In the genomic region with DNA sequence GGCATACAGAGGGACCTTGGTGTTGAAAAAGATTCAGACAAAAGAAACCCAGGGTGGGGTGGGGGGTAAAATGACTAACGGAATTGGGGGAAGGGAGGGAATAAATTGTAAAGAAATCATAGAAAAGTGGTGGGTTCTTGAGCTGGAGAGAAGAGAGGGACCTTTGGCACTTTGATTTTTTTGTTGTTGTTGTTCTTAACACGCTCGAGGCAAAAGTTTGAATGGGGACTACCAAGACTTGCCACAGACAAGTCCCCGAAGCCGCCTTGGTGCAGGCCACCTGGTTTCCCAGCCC, we compare ENCODE assay signal across 8 cellular contexts. TPM values are rescaled to one million over a fixed set of nuclear protein-coding genes. Genes with fewer than 3 reads are reported as not detected.
DNase-seq lines count a peak whose midpoint lies in the region; ATAC-seq, FAIRE-seq and TF ChIP-seq lines count a peak whose summit lies in the region.

No MANE protein-coding gene starts in this region.

- intact Hi-C loops in kidney (cut with DNase I): no loop called here

- no peak for FAIRE-seq in frontal cortex (lab: Jason Lieb, UNC)
- no peak for FAIRE-seq in kidney (lab: Jason Lieb, UNC)

- H3K4me3 ChIP-seq in AG10803 (ENCODE audit: low read length) (peak overlapping the region; percentile 82), coronary artery (peak overlapping the region; percentile 80), kidney (ENCODE audit: low read length in 2 of 2) (peak overlapping the region in 1 of 2 donors; percentile 63)

- no peak overlapping the region for H3K9ac ChIP-seq in kidney (ENCODE audit: low read length in 2 of 2)

- H3K36me3 ChIP-seq in kidney (ENCODE audit: control insufficient read depth in 1 of 2, insufficient read depth in 2 of 2, low read length in 2 of 2): no peaks in the 10 kb centered on the region

- peaks cover 0 to 4% (median 0%) of the 10 kb centered on the region in 3 donors for H3K9me3 Mint-ChIP-seq in IgD-negative memory B cell
- no peaks in the 10 kb centered on the region for H3K9me3 Mint-ChIP-seq in natural killer cell treated with Interleukin-12 subunit alpha and Interleukin-12 subunit beta and Interleukin-15 and Interleukin-18, amount 100 ng/mL, for 72 hours

- ATAC-seq in natural killer cell treated with Interleukin-12 subunit alpha and Interleukin-12 subunit beta and Interleukin-15 and Interleukin-18, amount 100 ng/mL, for 72 hours: no peak

- peaks cover 0 to 18% of the 10 kb centered on the region in 2 donors for H3K4me1 ChIP-seq in kidney (ENCODE audit: control insufficient read depth in 1 of 2, insufficient read depth in 1 of 2, low read depth in 1 of 2, low read length in 2 of 2)

- H3K36me3 Mint-ChIP-seq in IgD-negative memory B cell: no peaks in the 10 kb centered on the region
- H3K36me3 Mint-ChIP-seq in natural killer cell treated with Interleukin-12 subunit alpha and Interleukin-12 subunit beta and Interleukin-15 and Interleukin-18, amount 100 ng/mL, for 72 hours: peaks cover 9% of the 10 kb centered on the region

- H3K27ac ChIP-seq in coronary artery: peak overlapping the region; percentile 80 to 88
- H3K27ac ChIP-seq in kidney (ENCODE audit: low read depth in 2 of 2, low read length in 2 of 2): no peak overlapping the region

- peaks cover 14 to 30% (median 27%) of the 10 kb centered on the region in 3 donors for H3K4me1 Mint-ChIP-seq in IgD-negative memory B cell
- H3K4me1 Mint-ChIP-seq in natural killer cell treated with Interleukin-12 subunit alpha and Interleukin-12 subunit beta and Interleukin-15 and Interleukin-18, amount 100 ng/mL, for 72 hours (ENCODE audit: low read depth in 2 of 2): peaks cover 17 to 20% of the 10 kb centered on the region in 2 donors

- H3K9me3 ChIP-seq in kidney (ENCODE audit: control insufficient read depth in 1 of 2, low read length in 2 of 2): no peaks in the 10 kb centered on the region

- H3K27ac Mint-ChIP-seq in IgD-negative memory B cell: no peak overlapping the region
- H3K27ac Mint-ChIP-seq in natural killer cell treated with Interleukin-12 subunit alpha and Interleukin-12 subunit beta and Interleukin-15 and Interleukin-18, amount 100 ng/mL, for 72 hours: no peak overlapping the region

- TF ChIP-seq CTCF in AG10803 (conservative IDR thresholded peaks at IDR 0.05; ENCODE audit: low read length): no peak
- no peak for TF ChIP-seq CTCF in coronary artery (IDR thresholded peaks at IDR 0.05)
- TF ChIP-seq CTCF in kidney (IDR thresholded peaks at IDR 0.05; ENCODE audit: borderline replicate concordance, extremely low read depth, insufficient read depth): no peak
- no peak for TF ChIP-seq CTCF in GM20000 (IDR thresholded peaks at IDR 0.05; ENCODE audit: extremely low read depth, missing control alignments)

- H3K27me3 Mint-ChIP-seq in IgD-negative memory B cell: peaks cover 64% of the 10 kb centered on the region
- peaks cover 51 to 71% of the 10 kb centered on the region in 2 donors for H3K27me3 Mint-ChIP-seq in natural killer cell treated with Interleukin-12 subunit alpha and Interleukin-12 subunit beta and Interleukin-15 and Interleukin-18, amount 100 ng/mL, for 72 hours

- DNase-seq in AG10803 (ENCODE audit: low read depth): no peak
- DNase-seq in coronary artery (ENCODE audit: low spot score): no peak
- DNase-seq in natural killer cell treated with Interleukin-12 subunit alpha and Interleukin-12 subunit beta and Interleukin-15 and Interleukin-18, amount 100 ng/mL, for 72 hours (ENCODE audit: low spot score): no peak
- no peak for DNase-seq in frontal cortex (ENCODE audit: low spot score in 2 of 2)
- DNase-seq in HUDEP-2 (lab: John Stamatoyannopoulos, UW; ENCODE audit: unreplicated experiment in 76 of 76): no peak
- no peak for DNase-seq in kidney
- no peak for DNase-seq in GM20000 (ENCODE audit: low spot score)

- peak overlapping the region in 3 of 4 donors; percentile 14 to 81 (median 72) for H3K4me3 Mint-ChIP-seq in IgD-negative memory B cell
- H3K4me3 Mint-ChIP-seq in natural killer cell treated with Interleukin-12 subunit alpha and Interleukin-12 subunit beta and Interleukin-15 and Interleukin-18, amount 100 ng/mL, for 72 hours: peak overlapping the region; percentile 51

RNA-seq across cellular contexts. Expression of gene VCAN, which starts 0.6 kb away (rescaled TPM):
- 1.6 TPM for polyA plus RNA-seq in IgD-negative memory B cell
- total RNA-seq in natural killer cell treated with Interleukin-12 subunit alpha and Interleukin-12 subunit beta and Interleukin-15 and Interleukin-18, amount 100 ng/mL, for 72 hours: under 1 TPM; 0.42 to 0.57 TPM
- total RNA-seq in frontal cortex: 269 TPM
- 226 TPM for total RNA-seq in kidney
- polyA plus RNA-seq in kidney (ENCODE audit: insufficient read depth, low read depth, low replicate concordance): 2.1 TPM

Comparison
In these comparisons a context has a peak if more than half of its experiments do, and no peak if none do; other contexts are left out.
1. H3K27ac ChIP-seq: peak in coronary artery (2 of 2); none in kidney (0 of 2).
2. RNA of gene VCAN, which starts 0.6 kb away (total RNA-seq): 269 TPM in frontal cortex (single experiment) and 226 TPM in kidney (single experiment); 0.42 to 0.57 TPM in natural killer cell treated with Interleukin-12 subunit alpha and Interleukin-12 subunit beta and Interleukin-15 and Interleukin-18, amount 100 ng/mL, for 72 hours; every median in the first group is over 100 times any median in the second.